18 cellular contexts compared by ENCODE assay signal in the genomic region with DNA sequence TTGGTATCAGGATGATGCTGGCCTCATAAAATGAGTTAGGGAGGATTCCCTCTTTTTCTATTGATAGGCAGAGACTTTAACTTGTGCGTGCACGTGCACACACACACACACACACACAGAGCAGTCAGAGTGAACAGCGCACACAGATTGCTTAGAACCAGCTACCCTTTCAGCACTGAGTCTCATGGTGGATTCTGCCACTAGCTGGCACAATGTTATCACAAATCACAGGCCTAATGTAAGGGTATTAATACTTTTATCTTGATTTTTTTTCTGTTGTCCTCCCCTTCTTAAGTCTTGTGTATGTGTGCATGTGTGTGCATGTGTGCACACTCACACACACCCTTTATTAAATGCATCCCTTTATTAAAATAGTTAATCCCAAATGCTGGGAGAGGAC.
DNase-seq lines count a peak whose midpoint lies in the region; ATAC-seq and TF ChIP-seq lines count a peak whose summit lies in the region.
"Had no signal": no experiment of that assay in that cellular context is flagged by ENCODE, and none has a peak within 500 bp of the region (broad histone marks: within the 10 kb centered on the region; RNA-seq: fewer than 3 reads in every experiment).

No MANE protein-coding gene starts in this region.

- no peaks in the 10 kb centered on the region for H4K20me1 ChIP-seq in Loucy (ENCODE audit: insufficient read depth, low read length, poor library complexity, severe bottlenecking)

- H3K4me3 ChIP-seq in Loucy (ENCODE audit: low read length, poor library complexity, severe bottlenecking) (no peak overlapping the region), brain microvascular endothelial cell (ENCODE audit: low read depth, low read length) (no peak overlapping the region)
- H3K4me3 ChIP-seq: skin epidermis, suprapubic skin had no signal

- peaks cover 15% of the 10 kb centered on the region for H3F3A ChIP-seq in Loucy (ENCODE audit: low read depth)

- no peaks in the 10 kb centered on the region for H3K27me3 ChIP-seq in Loucy (ENCODE audit: insufficient read depth, low read length, poor library complexity, severe bottlenecking)
- no peaks in the 10 kb centered on the region for H3K27me3 ChIP-seq in brain microvascular endothelial cell (replicated peaks)
- H3K27me3 ChIP-seq: suprapubic skin had no signal

- H3K27ac ChIP-seq in brain microvascular endothelial cell = no peak overlapping the region
- H3K27ac ChIP-seq: parathyroid adenoma, skin epidermis, suprapubic skin had no signal

- H3K36me3 ChIP-seq in Loucy (ENCODE audit: insufficient read depth, low read length) (peaks cover 20% of the 10 kb centered on the region; the same call in 1 of the 2 replicates), brain microvascular endothelial cell (replicated peaks) (no peaks in the 10 kb centered on the region)
- H3K36me3 ChIP-seq: suprapubic skin had no signal

- no peak for ATAC-seq in stimulated activated naive CD8-positive, alpha-beta T cell treated with anti-CD3 and anti-CD28 coated beads, Interleukin-15, Interleukin-2, amounts not matched to agents 100 U/mL and 50 U/mL, for 24 hours
- ATAC-seq in stimulated activated naive CD8-positive, alpha-beta T cell treated with anti-CD3 and anti-CD28 coated beads, Interleukin-15, amount 100 ng/mL, for 72 hours = peak; percentile 52
- no peak for ATAC-seq in GM21576 (IDR thresholded peaks at IDR 0.05; ENCODE audit: unreplicated experiment)

- H3K79me2 ChIP-seq in Loucy (ENCODE audit: insufficient read depth, low read length) = no peaks in the 10 kb centered on the region
- H3K79me2 ChIP-seq: parathyroid adenoma had no signal

- no peaks in the 10 kb centered on the region for H3K9me3 Mint-ChIP-seq in stimulated activated naive CD8-positive, alpha-beta T cell treated with anti-CD3 and anti-CD28 coated beads, Interleukin-15, Interleukin-2, amounts not matched to agents 100 ng/mL and 50 ng/mL, for 24 hours
- H3K9me3 Mint-ChIP-seq in stimulated activated naive CD8-positive, alpha-beta T cell treated with anti-CD3 and anti-CD28 coated beads, Interleukin-15, amount 100 ng/mL, for 72 hours = no peaks in the 10 kb centered on the region
- H3K9me3 Mint-ChIP-seq: HFFc6 had no signal

- H3K27me3 Mint-ChIP-seq in stimulated activated naive CD8-positive, alpha-beta T cell treated with anti-CD3 and anti-CD28 coated beads, Interleukin-15, Interleukin-2, amounts not matched to agents 100 ng/mL and 50 ng/mL, for 24 hours = no peaks in the 10 kb centered on the region
- no peaks in the 10 kb centered on the region for H3K27me3 Mint-ChIP-seq in stimulated activated naive CD8-positive, alpha-beta T cell treated with anti-CD3 and anti-CD28 coated beads, Interleukin-15, amount 100 ng/mL, for 72 hours

- H3K4me1 ChIP-seq in Loucy (ENCODE audit: insufficient read depth, low read length, poor library complexity, severe bottlenecking) = peaks cover 6% of the 10 kb centered on the region
- H3K4me1 ChIP-seq: Caco-2 had no signal

- H3K9ac ChIP-seq in Loucy (ENCODE audit: low read depth, low read length, poor library complexity, severe bottlenecking) = no peak overlapping the region
- H3K9ac ChIP-seq: parathyroid adenoma had no signal

- H3K4me1 Mint-ChIP-seq in stimulated activated naive CD8-positive, alpha-beta T cell treated with anti-CD3 and anti-CD28 coated beads, Interleukin-15, Interleukin-2, amounts not matched to agents 100 ng/mL and 50 ng/mL, for 24 hours (ENCODE audit: low read depth) = peaks cover 46% of the 10 kb centered on the region
- peaks cover 58% of the 10 kb centered on the region for H3K4me1 Mint-ChIP-seq in stimulated activated naive CD8-positive, alpha-beta T cell treated with anti-CD3 and anti-CD28 coated beads, Interleukin-15, amount 100 ng/mL, for 72 hours

- no peak overlapping the region for H3K4me2 ChIP-seq in Loucy (ENCODE audit: low read depth, low read length, poor library complexity, severe bottlenecking)

- no peaks in the 10 kb centered on the region for H3K9me2 ChIP-seq in Loucy (replicated peaks; ENCODE audit: low read depth, low read length)

- peak overlapping the region; percentile 85 for H3K27ac Mint-ChIP-seq in stimulated activated naive CD8-positive, alpha-beta T cell treated with anti-CD3 and anti-CD28 coated beads, Interleukin-15, Interleukin-2, amounts not matched to agents 100 ng/mL and 50 ng/mL, for 24 hours
- peak overlapping the region in 1 of 2 donors; percentile 88 for H3K27ac Mint-ChIP-seq in stimulated activated naive CD8-positive, alpha-beta T cell treated with anti-CD3 and anti-CD28 coated beads, Interleukin-15, amount 100 ng/mL, for 72 hours
- H3K27ac Mint-ChIP-seq: HFFc6 had no signal

- peak; percentile 35; the same call in 1 of the 2 replicates for TF ChIP-seq CTCF in Loucy (conservative IDR thresholded peaks at IDR 0.05; ENCODE audit: low read length)
- peak; percentile 18 for TF ChIP-seq CTCF in brain microvascular endothelial cell (IDR thresholded peaks at IDR 0.05; ENCODE audit: low read depth, low read length, missing control alignments)

- in situ Hi-C loops in brain microvascular endothelial cell (cut with HindIII; ENCODE audit: low pct_ligation_motif_present, low sequenced_read_pairs) = no loop called here

- H3K36me3 Mint-ChIP-seq in stimulated activated naive CD8-positive, alpha-beta T cell treated with anti-CD3 and anti-CD28 coated beads, Interleukin-15, Interleukin-2, amounts not matched to agents 100 ng/mL and 50 ng/mL, for 24 hours (ENCODE audit: low read depth) = peaks cover 28% of the 10 kb centered on the region

- no peak overlapping the region for H2AFZ ChIP-seq in Loucy (ENCODE audit: low read length)
- H2AFZ ChIP-seq: parathyroid adenoma had no signal

- no peak for DNase-seq in stimulated activated naive CD8-positive, alpha-beta T cell treated with anti-CD3 and anti-CD28 coated beads, Interleukin-15, Interleukin-2, amounts not matched to agents 100 U/mL and 50 U/mL, for 24 hours
- DNase-seq in brain microvascular endothelial cell = no peak
- no peak for DNase-seq in stimulated activated naive CD8-positive, alpha-beta T cell treated with anti-CD3 and anti-CD28 coated beads, Interleukin-15, amount 100 ng/mL, for 72 hours
- DNase-seq in GM03348 (ENCODE audit: low spot score) = no peak
- no peak for DNase-seq in effector CD8-positive, alpha-beta T cell (lab: John Stamatoyannopoulos, UW)
- DNase-seq: activated CD4-positive, alpha-beta T cell treated with anti-CD3 and anti-CD28 coated beads, Interleukin-2, amount 50 U/mL, for 1 hour; Caco-2; effector memory CD4-positive, alpha-beta T cell; head of caudate nucleus; HFFc6; NCI-H774; stimulated activated CD4-positive, alpha-beta T cell treated with anti-CD3 and anti-CD28 coated beads, Interleukin-4, amount 100 ng/mL, for 1 hour had no signal

- H3K4me3 Mint-ChIP-seq in stimulated activated naive CD8-positive, alpha-beta T cell treated with anti-CD3 and anti-CD28 coated beads, Interleukin-15, Interleukin-2, amounts not matched to agents 100 ng/mL and 50 ng/mL, for 24 hours = no peak overlapping the region
- H3K4me3 Mint-ChIP-seq in stimulated activated naive CD8-positive, alpha-beta T cell treated with anti-CD3 and anti-CD28 coated beads, Interleukin-15, amount 100 ng/mL, for 72 hours = peak overlapping the region in 1 of 2 donors; percentile 66
- H3K4me3 Mint-ChIP-seq: HFFc6 had no signal

- H3K9me3 ChIP-seq in Loucy (ENCODE audit: insufficient read depth, low read depth, low read length) = no peaks in the 10 kb centered on the region
- H3K9me3 ChIP-seq: Caco-2, suprapubic skin had no signal
